8 cellular contexts compared by ENCODE assay signal in genomic region chr1:229258031-229258850, GRCh38. TPM values are rescaled to one million over a fixed set of nuclear protein-coding genes. Genes with fewer than 3 reads are reported as not detected.
A peak's percentile ranks its signal among the peaks of the same experiment; 100 is the strongest.
DNase-seq lines count a peak whose midpoint lies in the region; ATAC-seq, FAIRE-seq and TF ChIP-seq lines count a peak whose summit lies in the region.

No MANE protein-coding gene starts in this region.

- POLR2A ChIA-PET in AG04449 (lab: Yijun Ruan, JAX): no interaction called here
- POLR2A ChIA-PET in WTC11 (lab: Charles Lee): no interaction called here

- no peaks in the 10 kb centered on the region for H3K27me3 Mint-ChIP-seq in WTC11 (ENCODE audit: low read depth)

- DNase-seq in AG04449 (ENCODE audit: low read depth, low spot score) (no peak), GM18507 (ENCODE audit: extremely low spot score, insufficient read length, low read depth) (no peak), NCI-H2171 (lab: John Stamatoyannopoulos, UW) (peak; percentile 53), WTC11 (ENCODE audit: low spot score) (peak; percentile 62), kidney glomerular epithelial cell (lab: John Stamatoyannopoulos, UW) (peak; percentile 73), amniotic stem cell (lab: John Stamatoyannopoulos, UW) (no peak)
- DNase-seq in central memory CD4-positive, alpha-beta T cell: peak; percentile 61
- peak; percentile 49 for DNase-seq in stimulated activated CD4-positive, alpha-beta T cell treated with anti-CD3 and anti-CD28 coated beads, Interleukin-4, amount 100 ng/mL, for 1 hour

- ATAC-seq in WTC11: peak; percentile 76

- no peak overlapping the region for H3K4me3 Mint-ChIP-seq in WTC11

- FAIRE-seq in GM18507 (lab: Jason Lieb, UNC): peak; percentile 89

- H3K4me3 ChIP-seq in AG04449 (ENCODE audit: low read depth, low read length): no peak overlapping the region

- peaks cover 30% of the 10 kb centered on the region for H3K4me1 Mint-ChIP-seq in WTC11

- no peaks in the 10 kb centered on the region for H3K36me3 Mint-ChIP-seq in WTC11

- peak overlapping the region; percentile 55 for H3K27ac Mint-ChIP-seq in WTC11

- CTCF ChIA-PET in AG04449 (lab: Yijun Ruan, JAX): interaction anchor here (0.8 to 8.4 kb wide), 32 partner anchors 9 to 595 kb away, joined by 3 to 231 read pairs (median 5); partner anchors contain the start of genes RAB4A and RHOU
- CTCF ChIA-PET in WTC11 (lab: Charles Lee): interaction anchor here (0.5 to 1.9 kb wide), 28 partner anchors 10 to 610 kb away, joined by 3 to 34 read pairs (median 4); partner anchors contain the start of genes NUP133 and RAB4A

- TF ChIP-seq CTCF in AG04449 (IDR thresholded peaks at IDR 0.05; ENCODE audit: insufficient read depth, low read length, missing control alignments) (peak; percentile 64), WTC11 (IDR thresholded peaks at IDR 0.05) (peak; percentile 80)

- no peaks in the 10 kb centered on the region for H3K9me3 Mint-ChIP-seq in WTC11

TF ChIP-seq in WTC11, 78 proteins besides CTCF, POLR2A, EP300 and RAD21:
- TF ChIP-seq MXD4 (CRISPR knock-in tag; IDR thresholded peaks at IDR 0.05; ENCODE audit: borderline replicate concordance) (no peak), PREB (CRISPR knock-in tag; IDR thresholded peaks at IDR 0.05; ENCODE audit: borderline replicate concordance) (no peak), ATF6 (CRISPR knock-in tag; IDR thresholded peaks at IDR 0.05) (no peak)
TF ChIP-seq in WTC11: peak in this region for 0.

RNA-seq across cellular contexts. Expression of gene RAB4A, which starts 12.7 kb away (rescaled TPM):
- 67.9 to 80.0 TPM (median 79.2 TPM) in 3 replicates for total RNA-seq in WTC11 (2021)

Comparison
In these comparisons a context has a peak if more than half of its experiments do, and no peak if none do; other contexts are left out.
1. DNase-seq: peak in NCI-H2171 (single experiment), WTC11 (single experiment), central memory CD4-positive, alpha-beta T cell (single experiment), kidney glomerular epithelial cell (single experiment) and stimulated activated CD4-positive, alpha-beta T cell treated with anti-CD3 and anti-CD28 coated beads, Interleukin-4, amount 100 ng/mL, for 1 hour (single experiment); none in AG04449 (single experiment), GM18507 (single experiment) and amniotic stem cell (single experiment).